In genomic region chr12:33439587-33440011, GRCh38 we compare ENCODE assay signal across 9 cellular contexts. TPM values are rescaled to one million over a fixed set of nuclear protein-coding genes. Genes with fewer than 3 reads are reported as not detected.
DNase-seq lines count a peak whose midpoint lies in the region; ATAC-seq and TF ChIP-seq lines count a peak whose summit lies in the region.
"Had no signal": no experiment of that assay in that cellular context is flagged by ENCODE, and none has a peak within 500 bp of the region (broad histone marks: within the 10 kb centered on the region; RNA-seq: fewer than 3 reads in every experiment).

Gene SYT10, minus strand, starts transcription at chr12:33439819. Its CDS starts 297 bp downstream, at chr12:33439522.

- H3K4me1 Mint-ChIP-seq in central memory CD8-positive, alpha-beta T cell: no peaks in the 10 kb centered on the region
- H3K4me1 Mint-ChIP-seq in mesothelial cell of epicardium: peaks cover 32% of the 10 kb centered on the region

- peaks cover 50% of the 10 kb centered on the region for H3K27me3 ChIP-seq in HUES6 (ENCODE audit: control insufficient read depth, insufficient read depth, low read length)
- no peaks in the 10 kb centered on the region for H3K27me3 ChIP-seq in vagina

- peak within 1 kb of the TSS; percentile 74 for H3K27ac Mint-ChIP-seq in central memory CD8-positive, alpha-beta T cell (ENCODE audit: low read depth)
- peak within 1 kb of the TSS; percentile 88 for H3K27ac Mint-ChIP-seq in mesothelial cell of epicardium

- H3K36me3 Mint-ChIP-seq in central memory CD8-positive, alpha-beta T cell (ENCODE audit: insufficient read depth): no peaks in the 10 kb centered on the region
- H3K36me3 Mint-ChIP-seq in mesothelial cell of epicardium: no peaks in the 10 kb centered on the region

- DNase-seq in AG20443 (ENCODE audit: low spot score): peak; percentile 58
- no peak for DNase-seq in central memory CD8-positive, alpha-beta T cell (ENCODE audit: low spot score in 2 of 2)
- peak; percentile 27 to 69 for DNase-seq in mesothelial cell of epicardium (ENCODE audit: low spot score in 2 of 2, unreplicated experiment in 2 of 2)
- DNase-seq in vagina (ENCODE audit: extremely low spot score in 2 of 2): no peak
- no peak for DNase-seq in dedifferentiated amniotic fluid mesenchymal stem cell (ENCODE audit: extremely low spot score)
- DNase-seq in middle frontal gyrus (ENCODE audit: extremely low spot score, low spot score): no peak

- no peak within 1 kb of the TSS for H3K4me3 Mint-ChIP-seq in central memory CD8-positive, alpha-beta T cell
- peak within 1 kb of the TSS; percentile 90 for H3K4me3 Mint-ChIP-seq in mesothelial cell of epicardium

- H3K27ac ChIP-seq in HUES6 (ENCODE audit: low read depth, low read length) (no peak within 1 kb of the TSS), vagina (no peak within 1 kb of the TSS)

- TF ChIP-seq POLR2A in vagina (IDR thresholded peaks at IDR 0.05): no peak

- intact Hi-C loops in vagina (cut with DNase I): no loop called here

- H3K27me3 Mint-ChIP-seq in central memory CD8-positive, alpha-beta T cell: no peaks in the 10 kb centered on the region
- peaks cover 12% of the 10 kb centered on the region for H3K27me3 Mint-ChIP-seq in mesothelial cell of epicardium (ENCODE audit: low read depth)

- H3K9ac ChIP-seq in HUES6 (ENCODE audit: low read length): peak within 1 kb of the TSS; percentile 31

- peak; percentile 14 for ATAC-seq in central memory CD8-positive, alpha-beta T cell (replicated peaks; ENCODE audit: extremely low read depth, poor library complexity, severe bottlenecking)
- no peak for ATAC-seq in HG02870 (IDR thresholded peaks at IDR 0.05; ENCODE audit: unreplicated experiment)
- ATAC-seq: HCT116 had no signal

- peak within 1 kb of the TSS; percentile 76 for H3K4me3 ChIP-seq in HUES6 (ENCODE audit: low read depth, low read length)
- H3K4me3 ChIP-seq in vagina: peak within 1 kb of the TSS; percentile 43 to 48

- H3K9me3 Mint-ChIP-seq in central memory CD8-positive, alpha-beta T cell: peaks cover 13% of the 10 kb centered on the region
- H3K9me3 Mint-ChIP-seq in mesothelial cell of epicardium: no peaks in the 10 kb centered on the region

- no peaks in the 10 kb centered on the region for H3K9me3 ChIP-seq in HUES6 (ENCODE audit: control insufficient read depth, insufficient read depth, low read depth, low read length)
- no peaks in the 10 kb centered on the region for H3K9me3 ChIP-seq in vagina

- H3K36me3 ChIP-seq in HUES6 (ENCODE audit: control insufficient read depth, insufficient read depth, low read length) (no peaks in the 10 kb centered on the region), vagina (no peaks in the 10 kb centered on the region)

- no peaks in the 10 kb centered on the region for H3K4me1 ChIP-seq in HUES6 (ENCODE audit: control insufficient read depth, insufficient read depth, low read length)
- H3K4me1 ChIP-seq in vagina: peaks cover 4% of the 10 kb centered on the region

- no peak for TF ChIP-seq CTCF in mesothelial cell of epicardium (IDR thresholded peaks at IDR 0.05; ENCODE audit: unreplicated experiment)
- no peak for TF ChIP-seq CTCF in vagina (IDR thresholded peaks at IDR 0.05)

RNA-seq across cellular contexts. Expression of gene SYT10, which starts in this region (rescaled TPM):
- total RNA-seq in mesothelial cell of epicardium: 12.9 to 14.3 TPM (median 13.7 TPM) in 3 replicates
- total RNA-seq in vagina: 2.2 TPM

Comparison
In these comparisons a context has a peak if more than half of its experiments do, and no peak if none do; other contexts are left out.
1. DNase-seq: peak in AG20443 (single experiment) and mesothelial cell of epicardium (2 of 2); none in central memory CD8-positive, alpha-beta T cell (0 of 2), vagina (0 of 2), dedifferentiated amniotic fluid mesenchymal stem cell (single experiment) and middle frontal gyrus (single experiment).